In genomic region chr6:31850765-31851484, GRCh38 we compare ENCODE assay signal across 24 cellular contexts. TPM values are rescaled to one million over a fixed set of nuclear protein-coding genes. Genes with fewer than 3 reads are reported as not detected.
DNase-seq lines count a peak whose midpoint lies in the region; ATAC-seq and TF ChIP-seq lines count a peak whose summit lies in the region.
"Had no signal": no experiment of that assay in that cellular context is flagged by ENCODE, and none has a peak within 500 bp of the region (broad histone marks: within the 10 kb centered on the region; RNA-seq: fewer than 3 reads in every experiment).

No MANE protein-coding gene starts in this region.

- CTCF ChIA-PET in HEK293 (lab: Yijun Ruan, JAX), result no interaction called here
- CTCF ChIA-PET in SK-N-SH (lab: Yijun Ruan, JAX), result no interaction called here

- H3K4me3 Mint-ChIP-seq in chondrocyte (ENCODE audit: unreplicated experiment), result no peak overlapping the region
- H3K4me3 Mint-ChIP-seq: CD8-positive, alpha-beta T cell; H9 had no signal

- H4K20me1 ChIP-seq in SK-N-SH (ENCODE audit: insufficient read depth), result no peaks in the 10 kb centered on the region

- DNase-seq in chondrocyte (ENCODE audit: low spot score) (no peak), mesenchymal stem cell (no peak), ACHN (no peak), Right ventricle myocardium superior (no peak), SK-N-SH (no peak), germinal center (ENCODE audit: low spot score) (no peak)
- DNase-seq: C1 segment of cervical spinal cord; Calu3; CD8-positive, alpha-beta T cell; DMS153; GF-D8; H9; MV-4-11; NCI-H1105 treated with DMSO at 0.1 percent for 48 hours; NCI-H1694 treated with DMSO at 0.1 percent for 48 hours; NCI-H2081 treated with DMSO at 0.1 percent for 48 hours; NCI-H2171 treated with DMSO at 0.1 percent for 48 hours; NCI-H524 treated with DMSO at 0.1 percent for 48 hours; NCI-H82; Peyer's patch; SJCRH30 had no signal

- no peaks in the 10 kb centered on the region for H3K9me2 ChIP-seq in SK-N-SH

- peak overlapping the region; percentile 45 for H2AK5ac ChIP-seq in mesenchymal stem cell (ENCODE audit: low read length, severe bottlenecking)

- H3K4me1 Mint-ChIP-seq in chondrocyte (ENCODE audit: low read depth), result peaks cover 4% of the 10 kb centered on the region

- no peaks in the 10 kb centered on the region for H3K4me1 ChIP-seq in HEK293 (ENCODE audit: control insufficient read depth, insufficient read depth, low read length)
- peaks cover 11% of the 10 kb centered on the region for H3K4me1 ChIP-seq in mesenchymal stem cell (ENCODE audit: control insufficient read depth, insufficient read depth, low read depth, low read length)
- H3K4me1 ChIP-seq in skeletal muscle satellite cell (ENCODE audit: control insufficient read depth, insufficient read depth, low read length), result peaks cover 3% of the 10 kb centered on the region
- H3K4me1 ChIP-seq in SK-N-SH (ENCODE audit: control insufficient read depth in 1 of 2, insufficient read depth in 2 of 2, low read depth in 1 of 2, low read length in 1 of 2), result no peaks in the 10 kb centered on the region
- H3K4me1 ChIP-seq: Peyer's patch, SJCRH30 had no signal

- no peaks in the 10 kb centered on the region for H3K27me3 ChIP-seq in mesenchymal stem cell (ENCODE audit: control insufficient read depth in 1 of 2, insufficient read depth in 1 of 2, low read length in 2 of 2)
- H3K27me3 ChIP-seq in skeletal muscle satellite cell (ENCODE audit: control insufficient read depth, insufficient read depth, low read length), result no peaks in the 10 kb centered on the region
- no peaks in the 10 kb centered on the region for H3K27me3 ChIP-seq in SK-N-SH (ENCODE audit: insufficient read depth)
- H3K27me3 ChIP-seq: Peyer's patch, SJCRH30 had no signal

- H3K27ac Mint-ChIP-seq in chondrocyte (ENCODE audit: unreplicated experiment), result peak overlapping the region; percentile 90
- H3K27ac Mint-ChIP-seq: CD8-positive, alpha-beta T cell; H9 had no signal

- peaks cover 5% of the 10 kb centered on the region for H3F3A ChIP-seq in SK-N-SH (replicated peaks; ENCODE audit: insufficient read depth)

- peak overlapping the region; percentile 14 for H2BK5ac ChIP-seq in mesenchymal stem cell (ENCODE audit: low read depth, low read length, poor library complexity, severe bottlenecking)

- peaks cover 0 to 4% of the 10 kb centered on the region in 2 experiments; a peak in 2 of 3 replicates for H3K36me3 ChIP-seq in HEK293 (ENCODE audit: control insufficient read depth in 2 of 2, insufficient read depth in 1 of 2, low read length in 2 of 2)
- peaks cover 0 to 6% of the 10 kb centered on the region in 2 experiments for H3K36me3 ChIP-seq in mesenchymal stem cell (ENCODE audit: control insufficient read depth in 1 of 2, insufficient read depth in 2 of 2, low read depth in 1 of 2, low read length in 2 of 2)
- H3K36me3 ChIP-seq in skeletal muscle satellite cell (ENCODE audit: insufficient read depth, low read length), result no peaks in the 10 kb centered on the region
- H3K36me3 ChIP-seq in SK-N-SH (replicated peaks in 1 of 2; ENCODE audit: control insufficient read depth in 1 of 2, insufficient read depth in 2 of 2, low read length in 1 of 2), result no peaks in the 10 kb centered on the region
- H3K36me3 ChIP-seq: Peyer's patch, SJCRH30 had no signal

- in situ Hi-C loops in ACHN (cut with HindIII; ENCODE audit: low pct_ligation_motif_present, low pct_unique_long_range_greater_than_20kb, low sequenced_read_pairs), result no loop called here

- H3K23ac ChIP-seq in mesenchymal stem cell (ENCODE audit: low read length in 2 of 2), result no peak overlapping the region

- WGBS in mesenchymal stem cell, result 95% methylated on average over 2 of the region's 2 CpGs
- WGBS in SK-N-SH (ENCODE audit: low lambda C conversion rate), result 85% methylated on average over 2 of the region's 2 CpGs

- H3K79me2 ChIP-seq in SK-N-SH (ENCODE audit: insufficient read depth), result no peaks in the 10 kb centered on the region

- H3K9me3 ChIP-seq in HEK293 (ENCODE audit: control insufficient read depth, insufficient read depth, low read depth, low read length), result no peaks in the 10 kb centered on the region
- no peaks in the 10 kb centered on the region for H3K9me3 ChIP-seq in mesenchymal stem cell (ENCODE audit: control insufficient read depth, low read length)
- H3K9me3 ChIP-seq in skeletal muscle satellite cell (replicated peaks; ENCODE audit: low read length), result no peaks in the 10 kb centered on the region
- H3K9me3 ChIP-seq in SK-N-SH, result no peaks in the 10 kb centered on the region
- H3K9me3 ChIP-seq: Peyer's patch, SJCRH30 had no signal

- H2BK15ac ChIP-seq in mesenchymal stem cell (ENCODE audit: low read depth, poor library complexity, severe bottlenecking), result no peak overlapping the region

- H3K36me3 Mint-ChIP-seq in chondrocyte (ENCODE audit: low read depth), result peaks cover 3% of the 10 kb centered on the region
- H3K36me3 Mint-ChIP-seq: CD8-positive, alpha-beta T cell had no signal

- H2AFZ ChIP-seq in mesenchymal stem cell (ENCODE audit: low read depth, low read length) (no peak overlapping the region), SK-N-SH (ENCODE audit: low read depth) (no peak overlapping the region; the same call in 1 of the 2 replicates)

- no peak overlapping the region for H3K27ac ChIP-seq in HEK293 (ENCODE audit: extremely low read depth, low read depth, low read length)
- H3K27ac ChIP-seq in mesenchymal stem cell (ENCODE audit: low read length, poor library complexity, severe bottlenecking), result peak overlapping the region; percentile 93
- H3K27ac ChIP-seq in SK-N-SH (ENCODE audit: low read depth in 2 of 2, low read length in 1 of 2), result no peak overlapping the region
- H3K27ac ChIP-seq: HL-60, Peyer's patch, SJCRH30 had no signal

- H2BK120ac ChIP-seq in mesenchymal stem cell (ENCODE audit: low read depth, low read length), result no peak overlapping the region

- H3K4me3 ChIP-seq in HEK293 (ENCODE audit: low read depth, low read length) (no peak overlapping the region), mesenchymal stem cell (ENCODE audit: insufficient read depth in 1 of 2, low read depth in 1 of 2, low read length in 2 of 2) (no peak overlapping the region), skeletal muscle satellite cell (ENCODE audit: low read length) (no peak overlapping the region), SK-N-SH (ENCODE audit: low read depth in 2 of 2, low read length in 1 of 2) (no peak overlapping the region)
- H3K4me3 ChIP-seq: Peyer's patch, SJCRH30 had no signal

- H4K8ac ChIP-seq in mesenchymal stem cell (ENCODE audit: low read length), result no peak overlapping the region

- no peak overlapping the region for H3K18ac ChIP-seq in mesenchymal stem cell (ENCODE audit: low read depth in 1 of 2, low read length in 2 of 2)

- H3K4ac ChIP-seq in mesenchymal stem cell (ENCODE audit: low read depth in 1 of 2, low read length in 2 of 2), result no peak overlapping the region

- no peak for ATAC-seq in Right ventricle myocardium superior (ENCODE audit: poor library complexity)
- ATAC-seq: CD8-positive, alpha-beta T cell had no signal

- H3K4me2 ChIP-seq in mesenchymal stem cell (ENCODE audit: low read length, poor library complexity, severe bottlenecking), result no peak overlapping the region
- peak overlapping the region; percentile 27 for H3K4me2 ChIP-seq in skeletal muscle satellite cell (ENCODE audit: low read length)
- no peak overlapping the region for H3K4me2 ChIP-seq in SK-N-SH

- H3K9ac ChIP-seq in mesenchymal stem cell (ENCODE audit: low read length), result no peak overlapping the region
- H3K9ac ChIP-seq in skeletal muscle satellite cell (ENCODE audit: low read depth, low read length), result no peak overlapping the region
- H3K9ac ChIP-seq in SK-N-SH, result no peak overlapping the region

- H4K91ac ChIP-seq in mesenchymal stem cell (ENCODE audit: low read length), result no peak overlapping the region

- POLR2A ChIA-PET in HEK293 (lab: Yijun Ruan, JAX), result interaction anchor here (0.7 kb wide), 1 partner anchor 164 kb away, joined by 4 read pairs; no protein-coding TSS in a partner anchor
- POLR2A ChIA-PET in SK-N-SH (lab: Yijun Ruan, JAX), result interaction anchor here (0.7 kb wide), 1 partner anchor 14 kb away, joined by 3 read pairs; no protein-coding TSS in a partner anchor

- TF ChIP-seq RAD21 in SK-N-SH (IDR thresholded peaks at IDR 0.05; ENCODE audit: low read length), result no peak

- no peak overlapping the region for H2BK12ac ChIP-seq in mesenchymal stem cell (ENCODE audit: low read length in 2 of 2)

- no peak for TF ChIP-seq EP300 in SK-N-SH (IDR thresholded peaks at IDR 0.05; ENCODE audit: borderline replicate concordance in 1 of 2, low read depth in 1 of 2, low read length in 1 of 2)

- no peaks in the 10 kb centered on the region for H3K9me3 Mint-ChIP-seq in chondrocyte (ENCODE audit: low read depth)
- H3K9me3 Mint-ChIP-seq: CD8-positive, alpha-beta T cell had no signal

- intact Hi-C loops in Right ventricle myocardium superior (cut with DNase I), result no loop called here

- TF ChIP-seq CTCF in HEK293 (tag by site-specific recombination; IDR thresholded peaks at IDR 0.05), result no peak
- no peak for TF ChIP-seq CTCF in chondrocyte (IDR thresholded peaks at IDR 0.05)
- no peak for TF ChIP-seq CTCF in SK-N-SH (IDR thresholded peaks at IDR 0.05)

- H3K14ac ChIP-seq in mesenchymal stem cell (ENCODE audit: low read length in 2 of 2), result no peak overlapping the region

- H3K79me1 ChIP-seq in mesenchymal stem cell (replicated peaks; ENCODE audit: low read length, poor library complexity, severe bottlenecking), result no peaks in the 10 kb centered on the region

- no peaks in the 10 kb centered on the region for H3K27me3 Mint-ChIP-seq in chondrocyte (ENCODE audit: low read depth)

RNA-seq across cellular contexts. Expression of gene NEU1, which starts 11.7 kb away (rescaled TPM):
- total RNA-seq in chondrocyte (63.8 to 67.5 TPM (median 64.2 TPM) in 3 replicates), Right ventricle myocardium superior (24.1 TPM)
- polyA plus RNA-seq in mesenchymal stem cell (2013, experiment 1 of 2), result 140 TPM
- 145 TPM for polyA plus RNA-seq in mesenchymal stem cell (2013, experiment 2 of 2)
- 37.8 and 58.8 TPM in 2 replicates for total RNA-seq in skeletal muscle satellite cell (2012; rRNA removed)
- polyA plus RNA-seq in SK-N-SH (2012; rRNA removed), result 42.2 and 43.0 TPM in 2 replicates
- polyA plus RNA-seq in SK-N-SH (2012; cell fraction: cytosol; rRNA removed), result 26.4 and 32.7 TPM in 2 replicates
- 31.9 and 35.3 TPM in 2 replicates for polyA plus RNA-seq in SK-N-SH (2012; cell fraction: nucleus; rRNA removed)

RNA-seq across cellular contexts. Expression of gene HSPA1B, which starts 23.4 kb away (rescaled TPM):
- 46.8 to 57.9 TPM (median 50.4 TPM) in 3 replicates for total RNA-seq in chondrocyte
- polyA plus RNA-seq in mesenchymal stem cell (2013, experiment 1 of 2), result 29.0 TPM
- 26.7 TPM for polyA plus RNA-seq in mesenchymal stem cell (2013, experiment 2 of 2)
- total RNA-seq in skeletal muscle satellite cell (2012; rRNA removed), result 104 and 107 TPM in 2 replicates
- total RNA-seq in Right ventricle myocardium superior, result 236 TPM
- 52.4 and 96.3 TPM in 2 replicates for polyA plus RNA-seq in SK-N-SH (2012; rRNA removed)
- 52.5 and 64.0 TPM in 2 replicates for polyA plus RNA-seq in SK-N-SH (2012; cell fraction: cytosol; rRNA removed)
- polyA plus RNA-seq in SK-N-SH (2012; cell fraction: nucleus; rRNA removed), result 58.0 and 64.5 TPM in 2 replicates

RNA-seq across cellular contexts. Expression of gene SLC44A4, which starts 27.9 kb away (rescaled TPM):
- not detected in 3 replicates for total RNA-seq in chondrocyte
- polyA plus RNA-seq in mesenchymal stem cell (2013, experiment 1 of 2), result 0.03 TPM
- not detected for polyA plus RNA-seq in mesenchymal stem cell (2013, experiment 2 of 2)
- under 0.01 TPM in 2 replicates for total RNA-seq in skeletal muscle satellite cell (2012; rRNA removed)
- not detected for total RNA-seq in Right ventricle myocardium superior
- 0.26 and 0.49 TPM in 2 replicates for polyA plus RNA-seq in SK-N-SH (2012; rRNA removed)
- 0.18 and 0.26 TPM in 2 replicates for polyA plus RNA-seq in SK-N-SH (2012; cell fraction: cytosol; rRNA removed)
- polyA plus RNA-seq in SK-N-SH (2012; cell fraction: nucleus; rRNA removed), result 0.40 and 0.66 TPM in 2 replicates

RNA-seq across cellular contexts. Expression of gene HSPA1A, which starts 35.6 kb away (rescaled TPM):
- total RNA-seq in chondrocyte, result 23.0 to 46.3 TPM (median 46.2 TPM) in 3 replicates
- 42.7 TPM for polyA plus RNA-seq in mesenchymal stem cell (2013, experiment 1 of 2)
- 44.5 TPM for polyA plus RNA-seq in mesenchymal stem cell (2013, experiment 2 of 2)
- 42.2 and 44.6 TPM in 2 replicates for total RNA-seq in skeletal muscle satellite cell (2012; rRNA removed)
- 324 TPM for total RNA-seq in Right ventricle myocardium superior
- polyA plus RNA-seq in SK-N-SH (2012; rRNA removed), result 71.1 and 119 TPM in 2 replicates
- 53.6 and 67.5 TPM in 2 replicates for polyA plus RNA-seq in SK-N-SH (2012; cell fraction: cytosol; rRNA removed)
- 83.3 and 95.8 TPM in 2 replicates for polyA plus RNA-seq in SK-N-SH (2012; cell fraction: nucleus; rRNA removed)
- total RNA-seq: SJCRH30 had no signal

RNA-seq across cellular contexts. Expression of gene HSPA1L, which starts 35.8 kb away (rescaled TPM):
- total RNA-seq in chondrocyte (0.89 to 1.5 TPM (median 1.00 TPM) in 3 replicates), Right ventricle myocardium superior (2.0 TPM)
- 0.70 TPM for polyA plus RNA-seq in mesenchymal stem cell (2013, experiment 1 of 2)
- polyA plus RNA-seq in mesenchymal stem cell (2013, experiment 2 of 2), result 0.64 TPM
- 0.44 and 0.76 TPM in 2 replicates for total RNA-seq in skeletal muscle satellite cell (2012; rRNA removed)
- polyA plus RNA-seq in SK-N-SH (2012; rRNA removed), result 0.69 and 0.83 TPM in 2 replicates
- 0.79 and 0.85 TPM in 2 replicates for polyA plus RNA-seq in SK-N-SH (2012; cell fraction: cytosol; rRNA removed)
- polyA plus RNA-seq in SK-N-SH (2012; cell fraction: nucleus; rRNA removed), result 0.39 and 0.54 TPM in 2 replicates
